Comparison of ENCODE assay signal across 7 cellular contexts in genomic region chr4:25914670-25915358, GRCh38. TPM values are rescaled to one million over a fixed set of nuclear protein-coding genes. Genes with fewer than 3 reads are reported as not detected.
DNase-seq lines count a peak whose midpoint lies in the region; ATAC-seq and TF ChIP-seq lines count a peak whose summit lies in the region.

No MANE protein-coding gene starts in this region.

- H3K27ac ChIP-seq in OCI-LY1 (ENCODE audit: low read depth, low read length, poor library complexity, severe bottlenecking) (peak overlapping the region; percentile 90), trophoblast cell (ENCODE audit: low read depth, low read length) (no peak overlapping the region)

- H3K27ac Mint-ChIP-seq in endothelial cell (ENCODE audit: unreplicated experiment): peak overlapping the region; percentile 94

- no CpG with 5 or more reads among the region's 8 CpGs for WGBS in trophoblast cell (ENCODE audit: extremely low coverage, insufficient coverage, insufficient read length)

- H3K9me3 ChIP-seq in OCI-LY1 (ENCODE audit: low read length): no peaks in the 10 kb centered on the region
- H3K9me3 ChIP-seq in trophoblast cell (ENCODE audit: insufficient read depth, low read depth, low read length): peaks cover 2% of the 10 kb centered on the region

- H3K4me2 ChIP-seq in OCI-LY1 (ENCODE audit: low read length) (peak overlapping the region; percentile 93), trophoblast cell (ENCODE audit: low read length) (peak overlapping the region; percentile 71)

- no peak overlapping the region for H3K4ac ChIP-seq in trophoblast cell (ENCODE audit: low read depth, low read length)

- H3K18ac ChIP-seq in trophoblast cell (ENCODE audit: low read length): no peak overlapping the region

- no peak overlapping the region for H2BK120ac ChIP-seq in trophoblast cell (ENCODE audit: insufficient read depth, low read length, poor library complexity)

- H3K9me2 ChIP-seq in OCI-LY1 (ENCODE audit: low read depth, low read length): no peaks in the 10 kb centered on the region

- H3K79me2 ChIP-seq in OCI-LY1 (ENCODE audit: insufficient read depth, low read length) (peaks cover 6% of the 10 kb centered on the region; the same call in 1 of the 2 replicates), trophoblast cell (ENCODE audit: control insufficient read depth, insufficient read depth, low read length, poor library complexity) (peaks cover 5% of the 10 kb centered on the region)

- H4K8ac ChIP-seq in trophoblast cell (ENCODE audit: low read depth, low read length): peak overlapping the region; percentile 99

- H2BK12ac ChIP-seq in trophoblast cell (ENCODE audit: low read length): no peak overlapping the region

- no peak for TF ChIP-seq CTCF in OCI-LY1 (IDR thresholded peaks at IDR 0.05; ENCODE audit: low read length)
- no peak for TF ChIP-seq CTCF in endothelial cell (IDR thresholded peaks at IDR 0.05; ENCODE audit: unreplicated experiment)

- peak overlapping the region; percentile 95 for H4K91ac ChIP-seq in trophoblast cell (ENCODE audit: low read depth, low read length)

- H2AFZ ChIP-seq in OCI-LY1 (ENCODE audit: low read length): no peak overlapping the region
- peak overlapping the region; percentile 55 for H2AFZ ChIP-seq in trophoblast cell (ENCODE audit: insufficient read depth, low read length, poor library complexity)

- no peak overlapping the region for H3K14ac ChIP-seq in trophoblast cell (ENCODE audit: low read length)

- no peaks in the 10 kb centered on the region for H4K20me1 ChIP-seq in OCI-LY1 (ENCODE audit: insufficient read depth, low read length)

- H3K27me3 ChIP-seq in OCI-LY1 (ENCODE audit: insufficient read depth, low read length) (no peaks in the 10 kb centered on the region), trophoblast cell (ENCODE audit: insufficient read depth, low read length) (no peaks in the 10 kb centered on the region)

- DNase-seq in endothelial cell (ENCODE audit: low spot score) (no peak), trophoblast cell (no peak), GM03348 (ENCODE audit: low spot score) (no peak), retina (no peak)
- DNase-seq in NK-92 treated with Interleukin-12 subunit alpha and Interleukin-12 subunit beta, amount 100 ng/mL, for 24 hours (lab: John Stamatoyannopoulos, UW): no peak

- H3K9ac ChIP-seq in OCI-LY1 (ENCODE audit: low read length) (peak overlapping the region; percentile 95), trophoblast cell (ENCODE audit: low read length) (peak overlapping the region; percentile 70)

- H3K4me3 Mint-ChIP-seq in endothelial cell (ENCODE audit: unreplicated experiment): peak overlapping the region; percentile 97

- no peaks in the 10 kb centered on the region for H3K9me3 Mint-ChIP-seq in endothelial cell (ENCODE audit: unreplicated experiment)

- no peaks in the 10 kb centered on the region; the same call in 1 of the 2 replicates for H3K36me3 ChIP-seq in OCI-LY1 (ENCODE audit: insufficient read depth, low read length)
- no peaks in the 10 kb centered on the region for H3K36me3 ChIP-seq in trophoblast cell (ENCODE audit: control insufficient read depth in 1 of 2, insufficient read depth in 2 of 2, low read length in 2 of 2)

- H3K4me1 Mint-ChIP-seq in endothelial cell (ENCODE audit: unreplicated experiment): peaks cover 16% of the 10 kb centered on the region

- no peak overlapping the region for H2AK5ac ChIP-seq in trophoblast cell (ENCODE audit: low read length)

- peaks cover 6% of the 10 kb centered on the region for H3K79me1 ChIP-seq in trophoblast cell (ENCODE audit: low read length)

- no peak overlapping the region for H2BK5ac ChIP-seq in trophoblast cell (ENCODE audit: low read depth, low read length, poor library complexity)

- peaks cover 4% of the 10 kb centered on the region for H3K36me3 Mint-ChIP-seq in endothelial cell (ENCODE audit: low read depth, unreplicated experiment)

- no peak overlapping the region for H4K12ac ChIP-seq in trophoblast cell (ENCODE audit: low read depth, low read length)

- no peaks in the 10 kb centered on the region for H3F3A ChIP-seq in OCI-LY1 (ENCODE audit: insufficient read depth, low read length)

- H3K4me3 ChIP-seq in OCI-LY1 (ENCODE audit: low read depth, low read length, poor library complexity, severe bottlenecking) (peak overlapping the region; percentile 92), trophoblast cell (ENCODE audit: low read depth, low read length) (no peak overlapping the region)

- H3K4me1 ChIP-seq in OCI-LY1 (ENCODE audit: insufficient read depth, low read length, severe bottlenecking) (peaks cover 35% of the 10 kb centered on the region), trophoblast cell (ENCODE audit: control insufficient read depth in 1 of 2, insufficient read depth in 2 of 2, low read length in 2 of 2) (peaks cover 4 to 8% of the 10 kb centered on the region in 2 experiments)

- no peak overlapping the region for H3K23ac ChIP-seq in trophoblast cell (ENCODE audit: low read length)

- ATAC-seq in GM21515 (IDR thresholded peaks at IDR 0.05; ENCODE audit: unreplicated experiment): peak; percentile 8

- H3K27me3 Mint-ChIP-seq in endothelial cell (ENCODE audit: unreplicated experiment): peaks cover 16% of the 10 kb centered on the region

RNA-seq across cellular contexts. Expression of gene SMIM20, which starts 0.8 kb away (rescaled TPM):
- total RNA-seq in endothelial cell (ENCODE audit: unreplicated experiment): 22.5 TPM
- 18.9 and 19.4 TPM in 2 replicates for polyA plus RNA-seq in trophoblast cell (2013)

RNA-seq across cellular contexts. Expression of gene SEL1L3, which starts 52.0 kb away (rescaled TPM):
- 91.8 TPM for total RNA-seq in endothelial cell (ENCODE audit: unreplicated experiment)
- polyA plus RNA-seq in trophoblast cell (2013): 18.8 and 19.1 TPM in 2 replicates
